ENCODE assay signal across 16 cellular contexts in genomic region chr12:104291867-104292524, GRCh38. TPM values are rescaled to one million over a fixed set of nuclear protein-coding genes. Genes with fewer than 3 reads are reported as not detected.
A peak's percentile ranks its signal among the peaks of the same experiment; 100 is the strongest.
DNase-seq lines count a peak whose midpoint lies in the region; ATAC-seq and TF ChIP-seq lines count a peak whose summit lies in the region.
"Had no signal": no experiment of that assay in that cellular context is flagged by ENCODE, and none has a peak within 500 bp of the region (broad histone marks: within the 10 kb centered on the region; RNA-seq: fewer than 3 reads in every experiment).

No MANE protein-coding gene starts in this region.

- peaks cover 56% of the 10 kb centered on the region for H3K36me3 Mint-ChIP-seq in brain

- H3K4me3 Mint-ChIP-seq in brain = peak overlapping the region; percentile 6 to 75 (median 16)
- H3K4me3 Mint-ChIP-seq: activated T-cell treated with anti-CD3 and anti-CD28 coated beads, Interleukin-2, amount 50 U/mL, for 4 hours; CD4-positive, alpha-beta memory T cell; stimulated activated naive CD8-positive, alpha-beta T cell treated with anti-CD3 and anti-CD28 coated beads, Interleukin-15, Interleukin-2, amounts not matched to agents 100 ng/mL and 50 ng/mL, for 24 hours had no signal

- H3K27ac ChIP-seq in suprapubic skin = no peak overlapping the region
- H3K27ac ChIP-seq: 22Rv1, heart right ventricle had no signal

- H3K4me1 Mint-ChIP-seq in brain = peaks cover 48% of the 10 kb centered on the region

- H3K36me3 ChIP-seq in MG63 (peaks cover 96% of the 10 kb centered on the region), skeletal muscle satellite cell (ENCODE audit: insufficient read depth, low read length) (peaks cover 62% of the 10 kb centered on the region), suprapubic skin (peaks cover 23% of the 10 kb centered on the region)

- no peak for TF ChIP-seq POLR2A in suprapubic skin (IDR thresholded peaks at IDR 0.05)

- DNase-seq in DMS 273 (lab: John Stamatoyannopoulos, UW; ENCODE audit: unreplicated experiment) (peak; percentile 56), DMS 273 treated with DMSO at 0.1 percent for 48 hours (lab: John Stamatoyannopoulos, UW) (no peak), MG63 (no peak), suprapubic skin (ENCODE audit: low spot score in 2 of 2) (no peak)
- DNase-seq: activated T-cell treated with anti-CD3 and anti-CD28 coated beads, Interleukin-2, amount 50 U/mL, for 4 hours; amygdala; CD4-positive, alpha-beta memory T cell; heart right ventricle; MM.1S; posterior cingulate gyrus had no signal

- no peaks in the 10 kb centered on the region for H3K9me3 ChIP-seq in MG63
- no peaks in the 10 kb centered on the region for H3K9me3 ChIP-seq in skeletal muscle satellite cell (replicated peaks; ENCODE audit: low read length)
- no peaks in the 10 kb centered on the region for H3K9me3 ChIP-seq in suprapubic skin
- H3K9me3 ChIP-seq: heart right ventricle had no signal

- no peak for TF ChIP-seq CTCF in brain (conservative IDR thresholded peaks at IDR 0.05)
- TF ChIP-seq CTCF in suprapubic skin (IDR thresholded peaks at IDR 0.05) = no peak

- H3K27me3 Mint-ChIP-seq in brain = peaks cover 12% of the 10 kb centered on the region
- H3K27me3 Mint-ChIP-seq: CD4-positive, alpha-beta memory T cell; stimulated activated naive CD8-positive, alpha-beta T cell treated with anti-CD3 and anti-CD28 coated beads, Interleukin-15, Interleukin-2, amounts not matched to agents 100 ng/mL and 50 ng/mL, for 24 hours had no signal

- TF ChIP-seq EP300 in suprapubic skin (IDR thresholded peaks at IDR 0.05) = no peak

- ATAC-seq in GM21528 (IDR thresholded peaks at IDR 0.05; ENCODE audit: low FRiP score, unreplicated experiment) (no peak), HG03521 (IDR thresholded peaks at IDR 0.05; ENCODE audit: unreplicated experiment) (no peak)
- ATAC-seq: activated T-cell treated with anti-CD3 and anti-CD28 coated beads, Interleukin-2, amount 50 U/mL, for 4 hours; heart right ventricle had no signal

- H3K9me3 Mint-ChIP-seq in brain = no peaks in the 10 kb centered on the region
- H3K9me3 Mint-ChIP-seq: activated T-cell treated with anti-CD3 and anti-CD28 coated beads, Interleukin-2, amount 50 U/mL, for 4 hours; CD4-positive, alpha-beta memory T cell; stimulated activated naive CD8-positive, alpha-beta T cell treated with anti-CD3 and anti-CD28 coated beads, Interleukin-15, Interleukin-2, amounts not matched to agents 100 ng/mL and 50 ng/mL, for 24 hours had no signal

- 78% methylated on average over 5 of the region's 5 CpGs for WGBS in suprapubic skin

- peaks cover 32% of the 10 kb centered on the region for H3K4me1 ChIP-seq in skeletal muscle satellite cell (ENCODE audit: control insufficient read depth, insufficient read depth, low read length)
- peaks cover 69% of the 10 kb centered on the region for H3K4me1 ChIP-seq in suprapubic skin

- H3K4me3 ChIP-seq in MG63 (peak overlapping the region; percentile 94), skeletal muscle satellite cell (ENCODE audit: low read length) (no peak overlapping the region), suprapubic skin (no peak overlapping the region)
- H3K4me3 ChIP-seq: heart right ventricle had no signal

- peak overlapping the region in 3 of 5 experiments; percentile 16 to 49 (median 36) for H3K27ac Mint-ChIP-seq in brain
- H3K27ac Mint-ChIP-seq: CD4-positive, alpha-beta memory T cell; stimulated activated naive CD8-positive, alpha-beta T cell treated with anti-CD3 and anti-CD28 coated beads, Interleukin-15, Interleukin-2, amounts not matched to agents 100 ng/mL and 50 ng/mL, for 24 hours had no signal

- no peaks in the 10 kb centered on the region for H3K27me3 ChIP-seq in MG63
- no peaks in the 10 kb centered on the region for H3K27me3 ChIP-seq in skeletal muscle satellite cell (ENCODE audit: control insufficient read depth, insufficient read depth, low read length)
- H3K27me3 ChIP-seq in suprapubic skin = no peaks in the 10 kb centered on the region
- H3K27me3 ChIP-seq: heart right ventricle had no signal

- no peak overlapping the region for H3K9ac ChIP-seq in skeletal muscle satellite cell (ENCODE audit: low read depth, low read length)

- H3K4me2 ChIP-seq in skeletal muscle satellite cell (ENCODE audit: low read length) = peak overlapping the region; percentile 19

RNA-seq across cellular contexts. Expression of gene EID3, which starts 11.5 kb away (rescaled TPM):
- total RNA-seq in MG63 (2014; rRNA removed; shearing (Covaris generic); ENCODE audit: low replicate concordance) = 6.0 and 6.8 TPM in 2 replicates
- 2.2 TPM for polyA plus RNA-seq in brain (ENCODE audit: insufficient read depth, low read depth, low replicate concordance)
- total RNA-seq in skeletal muscle satellite cell (2012; rRNA removed) = 4.4 and 10.1 TPM in 2 replicates
- 1 to 10 TPM; 2.9 to 5.4 (median 4.0) TPM for total RNA-seq in suprapubic skin
